Comparison of ENCODE assay signal across 8 cellular contexts in the genomic region with DNA sequence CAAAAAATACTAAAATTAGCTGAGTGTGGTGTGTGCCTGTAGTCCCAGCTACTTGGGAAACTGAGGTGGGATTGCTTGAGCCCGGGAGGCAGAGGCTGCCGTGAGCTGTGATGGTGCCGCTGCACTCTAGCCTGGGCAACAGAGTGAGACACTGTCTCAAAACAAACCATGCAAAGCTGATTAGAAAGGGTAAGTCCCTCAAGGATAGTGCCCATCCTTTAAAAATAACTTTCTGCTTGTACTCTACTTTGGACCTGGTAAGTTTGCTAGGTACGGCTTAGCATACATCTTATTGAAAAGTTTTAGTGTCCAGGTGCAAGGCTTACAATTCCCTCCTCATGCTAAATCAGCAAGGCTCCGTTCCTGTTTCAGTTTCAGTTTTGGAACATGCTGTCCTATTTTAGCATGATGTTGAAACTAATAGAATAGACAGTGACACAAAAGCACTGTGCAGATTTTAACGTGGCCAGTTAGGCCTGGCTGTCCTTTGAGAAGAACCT. TPM values are rescaled to one million over a fixed set of nuclear protein-coding genes. Genes with fewer than 3 reads are reported as not detected.
A peak's percentile ranks its signal among the peaks of the same experiment; 100 is the strongest.
DNase-seq lines count a peak whose midpoint lies in the region; ATAC-seq, FAIRE-seq and TF ChIP-seq lines count a peak whose summit lies in the region.

No MANE protein-coding gene starts in this region.

- peaks cover 16% of the 10 kb centered on the region for H3K4me1 Mint-ChIP-seq in T-helper 1 cell treated with Interleukin-12 subunit alpha and Interleukin-12 subunit beta and Interleukin-4 antibody, amounts not matched to agents 30 μg/mL and 1 μg/mL, for 36 hours (ENCODE audit: low read depth)

- intact Hi-C loops in kidney (cut with DNase I) (no loop called here), transverse colon (cut with DNase I; ENCODE audit: low total_unique reads) (no loop called here)

- peak overlapping the region; percentile 70 for H3K4me3 Mint-ChIP-seq in T-helper 1 cell treated with Interleukin-12 subunit alpha and Interleukin-12 subunit beta and Interleukin-4 antibody, amounts not matched to agents 30 μg/mL and 1 μg/mL, for 36 hours

- in situ Hi-C loops in transverse colon (cut with MboI; ENCODE audit: low pct_ligation_motif_present in 1 of 4, low pct_unique_long_range_greater_than_20kb in 1 of 4, low sequenced_read_pairs in 3 of 4): no loop called here

- no peak overlapping the region for H3K27ac ChIP-seq in kidney (ENCODE audit: low read depth in 2 of 2, low read length in 2 of 2)
- peak overlapping the region; percentile 68 to 73 (median 70) for H3K27ac ChIP-seq in transverse colon

- peak overlapping the region; percentile 36 to 56 for H3K4me3 ChIP-seq in kidney (ENCODE audit: low read length in 2 of 2)
- H3K4me3 ChIP-seq in transverse colon: peak overlapping the region in 1 of 4 donors; percentile 25

- H3K27me3 Mint-ChIP-seq in T-helper 1 cell treated with Interleukin-12 subunit alpha and Interleukin-12 subunit beta and Interleukin-4 antibody, amounts not matched to agents 30 μg/mL and 1 μg/mL, for 36 hours (ENCODE audit: low read depth): no peaks in the 10 kb centered on the region

- TF ChIP-seq EP300 in transverse colon (IDR thresholded peaks at IDR 0.05; ENCODE audit: low read depth): no peak

- peak overlapping the region; percentile 73 for H3K27ac Mint-ChIP-seq in T-helper 1 cell treated with Interleukin-12 subunit alpha and Interleukin-12 subunit beta and Interleukin-4 antibody, amounts not matched to agents 30 μg/mL and 1 μg/mL, for 36 hours

- FAIRE-seq in kidney (lab: Jason Lieb, UNC): no peak

- TF ChIP-seq CTCF in kidney (IDR thresholded peaks at IDR 0.05; ENCODE audit: borderline replicate concordance, extremely low read depth, insufficient read depth) (no peak), transverse colon (IDR thresholded peaks at IDR 0.05) (no peak)

- H3K4me1 ChIP-seq in kidney (ENCODE audit: control insufficient read depth in 1 of 2, insufficient read depth in 1 of 2, low read depth in 1 of 2, low read length in 2 of 2): peaks cover 5 to 10% of the 10 kb centered on the region in 2 donors
- peaks cover 13 to 45% (median 28%) of the 10 kb centered on the region in 4 donors for H3K4me1 ChIP-seq in transverse colon

- peak; percentile 77 for ATAC-seq in HG03045 (IDR thresholded peaks at IDR 0.05; ENCODE audit: unreplicated experiment)

- H3K27me3 ChIP-seq in transverse colon: no peaks in the 10 kb centered on the region

- no peaks in the 10 kb centered on the region for H3K9me3 ChIP-seq in kidney (ENCODE audit: control insufficient read depth in 1 of 2, low read length in 2 of 2)
- no peaks in the 10 kb centered on the region for H3K9me3 ChIP-seq in transverse colon

- no peaks in the 10 kb centered on the region for H3K9me3 Mint-ChIP-seq in T-helper 1 cell treated with Interleukin-12 subunit alpha and Interleukin-12 subunit beta and Interleukin-4 antibody, amounts not matched to agents 30 μg/mL and 1 μg/mL, for 36 hours

- DNase-seq in stimulated activated CD4-positive, alpha-beta T cell treated with anti-CD3 and anti-CD28 coated beads, Interleukin-15, amount 100 ng/mL, for 24 hours: peak; percentile 12
- no peak for DNase-seq in stimulated activated CD4-positive, alpha-beta T cell treated with anti-CD3 and anti-CD28 coated beads, Interleukin-2, amount 100 ng/mL, for 48 hours
- DNase-seq in kidney: no peak
- no peak for DNase-seq in transverse colon
- no peak for DNase-seq in T1000 (lab: John Stamatoyannopoulos, UW)
- no peak for DNase-seq in AG08396 (ENCODE audit: low spot score)

- WGBS in transverse colon (ENCODE audit: low coverage in 1 of 2), 2 donors: 14 to 30% methylated on average over 2 to 6 of the region's 6 CpGs

- H3K36me3 Mint-ChIP-seq in T-helper 1 cell treated with Interleukin-12 subunit alpha and Interleukin-12 subunit beta and Interleukin-4 antibody, amounts not matched to agents 30 μg/mL and 1 μg/mL, for 36 hours (ENCODE audit: low read depth): peaks cover 8% of the 10 kb centered on the region

- no peak for TF ChIP-seq POLR2A in transverse colon (IDR thresholded peaks at IDR 0.05)

- H3K36me3 ChIP-seq in kidney (ENCODE audit: control insufficient read depth in 1 of 2, insufficient read depth in 2 of 2, low read length in 2 of 2) (no peaks in the 10 kb centered on the region), transverse colon (no peaks in the 10 kb centered on the region)

- no peak overlapping the region for H3K9ac ChIP-seq in kidney (ENCODE audit: low read length in 2 of 2)

RNA-seq across cellular contexts. Expression of a gene that starts 21.4 kb away (rescaled TPM):
- 47.6 TPM for total RNA-seq in kidney
- 9.8 TPM for polyA plus RNA-seq in kidney (ENCODE audit: insufficient read depth, low read depth, low replicate concordance)
- 10 to 100 TPM; 25.1 to 64.7 (median 43.0) TPM for total RNA-seq in transverse colon

Comparison
In these comparisons a context has a peak if more than half of its experiments do, and no peak if none do; other contexts are left out.
1. H3K27ac ChIP-seq: peak in transverse colon (4 of 4); none in kidney (0 of 2).